ENCODE assay signal across 14 cellular contexts in genomic region chr1:9929431-9930385, GRCh38.
A peak's percentile ranks its signal among the peaks of the same experiment; 100 is the strongest.
DNase-seq lines count a peak whose midpoint lies in the region; TF ChIP-seq lines count a peak whose summit lies in the region.
"Had no signal": no experiment of that assay in that cellular context is flagged by ENCODE, and none has a peak within 500 bp of the region (broad histone marks: within the 10 kb centered on the region; RNA-seq: fewer than 3 reads in every experiment).

No MANE protein-coding gene starts in this region.

- no peaks in the 10 kb centered on the region for H3K27me3 ChIP-seq in iPS DF 6.9 (ENCODE audit: control insufficient read depth, insufficient read depth, low read length)
- H3K27me3 ChIP-seq: colonic mucosa, foreskin keratinocyte had no signal

- 100% methylated on average over 2 of the region's 15 CpGs for WGBS in iPS DF 6.9 (ENCODE audit: insufficient coverage, insufficient read length)

- intact Hi-C loops in posterior cingulate gyrus (cut with DNase I): no loop called here

- no peaks in the 10 kb centered on the region for H3K9me3 ChIP-seq in iPS DF 6.9 (ENCODE audit: control insufficient read depth, insufficient read depth, low read length)
- H3K9me3 ChIP-seq: colonic mucosa had no signal

- DNase-seq in HuH-7.5 (ENCODE audit: low spot score) (peak; percentile 55), amygdala (lab: John Stamatoyannopoulos, UW) (peak in 45 of 56 donors; percentile 3 to 79 (median 36)), iPS DF 6.9 (ENCODE audit: low read depth, low spot score) (peak; percentile 55), posterior cingulate gyrus (peak in 6 of 10 donors; percentile 35 to 89 (median 54)), MV-4-11 (lab: John Stamatoyannopoulos, UW) (no peak), GM20000 (ENCODE audit: low spot score) (no peak), NK-92 (lab: John Stamatoyannopoulos, UW; ENCODE audit: unreplicated experiment) (no peak)
- DNase-seq in activated naive CD4-positive, alpha-beta T cell treated with Interleukin-2 at 50 U/mL for 16 hours: no peak
- DNase-seq: activated gamma-delta T cell treated with Interleukin-2 at 50 U/mL for 16 hours; CD4-positive, CD25-positive, alpha-beta regulatory T cell; colonic mucosa; foreskin keratinocyte; NCI-H187 treated with DMSO at 0.1 percent for 48 hours; SW 1271 had no signal

- no peak overlapping the region for H3K4me3 ChIP-seq in iPS DF 6.9 (ENCODE audit: low read length)
- H3K4me3 ChIP-seq: colonic mucosa had no signal

- no peaks in the 10 kb centered on the region for H3K36me3 ChIP-seq in iPS DF 6.9 (ENCODE audit: control insufficient read depth, insufficient read depth, low read length)

- no peak overlapping the region for H3K27ac ChIP-seq in iPS DF 6.9 (ENCODE audit: low read length)
- H3K27ac ChIP-seq: colonic mucosa, foreskin keratinocyte had no signal

- no peaks in the 10 kb centered on the region for H3K4me1 ChIP-seq in iPS DF 6.9 (ENCODE audit: control insufficient read depth, insufficient read depth, low read length)
- H3K4me1 ChIP-seq: colonic mucosa, foreskin keratinocyte had no signal

- no peak for TF ChIP-seq CTCF in GM20000 (IDR thresholded peaks at IDR 0.05; ENCODE audit: extremely low read depth, missing control alignments)

Comparison
In these comparisons a context has a peak if more than half of its experiments do, and no peak if none do; other contexts are left out.
1. DNase-seq: peak in HuH-7.5 (single experiment), amygdala (45 of 56), iPS DF 6.9 (single experiment) and posterior cingulate gyrus (6 of 10); none in MV-4-11 (single experiment), activated naive CD4-positive, alpha-beta T cell treated with Interleukin-2 at 50 U/mL for 16 hours (single experiment), GM20000 (single experiment) and NK-92 (single experiment).